Comparison of ENCODE assay signal across 11 cellular contexts in the genomic region with DNA sequence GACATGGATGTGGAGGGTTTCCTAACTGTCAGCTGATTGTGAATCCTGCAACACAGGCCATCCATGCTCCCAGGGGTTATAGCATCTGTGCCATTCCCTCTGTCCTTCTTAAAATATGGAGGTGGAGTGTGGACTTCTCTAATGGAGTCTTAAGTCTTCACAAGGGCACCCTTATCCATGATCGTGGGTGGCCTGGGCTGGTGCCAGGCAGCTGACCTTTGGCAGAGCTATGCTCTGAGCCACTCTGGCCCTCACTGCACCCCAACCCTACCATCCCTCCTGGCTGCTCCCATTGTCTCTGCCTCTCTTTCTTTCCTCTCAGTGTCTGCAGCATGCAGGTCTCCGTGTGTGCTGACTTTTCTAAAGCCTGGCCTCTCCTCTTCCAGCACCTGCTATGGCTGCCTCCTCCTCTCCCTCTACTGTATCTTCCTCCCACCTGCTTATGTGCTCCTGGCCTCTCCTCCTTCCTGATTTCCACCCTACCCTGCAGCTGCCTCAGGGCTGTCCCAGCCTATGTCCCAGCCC.
"Had no signal": no experiment of that assay in that cellular context is flagged by ENCODE, and none has a peak within 500 bp of the region (broad histone marks: within the 10 kb centered on the region; RNA-seq: fewer than 3 reads in every experiment).

No MANE protein-coding gene starts in this region.

- DNase-seq: activated CD8-positive, alpha-beta T cell treated with anti-CD3 and anti-CD28 coated beads for 36 hours; activated gamma-delta T cell treated with Interleukin-2 at 50 U/mL for 16 hours; activated naive CD8-positive, alpha-beta T cell treated with anti-CD3 and anti-CD28 coated beads, Interleukin-2, amount 10 ng/mL, durations not matched to agents 7 days and 5 days; activated T-cell treated with anti-CD3 and anti-CD28 coated beads, Interleukin-2, amount 50 U/mL, for 72 hours; anterior cingulate cortex; cortex of kidney; effector CD8-positive, alpha-beta T cell; foreskin fibroblast had no signal

- H3K4me3 Mint-ChIP-seq: activated CD8-positive, alpha-beta T cell treated with anti-CD3 and anti-CD28 coated beads for 36 hours; activated naive CD8-positive, alpha-beta T cell treated with anti-CD3 and anti-CD28 coated beads, Interleukin-2, amount 10 ng/mL, durations not matched to agents 7 days and 5 days; activated T-cell treated with anti-CD3 and anti-CD28 coated beads, Interleukin-2, amount 50 U/mL, for 72 hours; mesothelial cell of epicardium; stimulated activated effector memory CD8-positive, alpha-beta T cell treated with anti-CD3 and anti-CD28 coated beads, Interleukin-12 subunit alpha, Interleukin-12 subunit beta, amount 100 ng/mL, for 72 hours had no signal

- H3K36me3 Mint-ChIP-seq: activated naive CD8-positive, alpha-beta T cell treated with anti-CD3 and anti-CD28 coated beads, Interleukin-2, amount 10 ng/mL, durations not matched to agents 7 days and 5 days; mesothelial cell of epicardium; stimulated activated effector memory CD8-positive, alpha-beta T cell treated with anti-CD3 and anti-CD28 coated beads, Interleukin-12 subunit alpha, Interleukin-12 subunit beta, amount 100 ng/mL, for 72 hours had no signal

- H3K4me3 ChIP-seq: ovary had no signal

- H3K27me3 ChIP-seq: ovary had no signal

- H3K4me1 Mint-ChIP-seq: activated naive CD8-positive, alpha-beta T cell treated with anti-CD3 and anti-CD28 coated beads, Interleukin-2, amount 10 ng/mL, durations not matched to agents 7 days and 5 days; mesothelial cell of epicardium; stimulated activated effector memory CD8-positive, alpha-beta T cell treated with anti-CD3 and anti-CD28 coated beads, Interleukin-12 subunit alpha, Interleukin-12 subunit beta, amount 100 ng/mL, for 72 hours had no signal

- H3K27ac Mint-ChIP-seq: activated CD8-positive, alpha-beta T cell treated with anti-CD3 and anti-CD28 coated beads for 36 hours; activated naive CD8-positive, alpha-beta T cell treated with anti-CD3 and anti-CD28 coated beads, Interleukin-2, amount 10 ng/mL, durations not matched to agents 7 days and 5 days; activated T-cell treated with anti-CD3 and anti-CD28 coated beads, Interleukin-2, amount 50 U/mL, for 72 hours; mesothelial cell of epicardium; stimulated activated effector memory CD8-positive, alpha-beta T cell treated with anti-CD3 and anti-CD28 coated beads, Interleukin-12 subunit alpha, Interleukin-12 subunit beta, amount 100 ng/mL, for 72 hours had no signal

- ATAC-seq: activated T-cell treated with anti-CD3 and anti-CD28 coated beads, Interleukin-2, amount 50 U/mL, for 72 hours had no signal

- H3K27ac ChIP-seq: ovary had no signal

- H3K9me3 Mint-ChIP-seq: activated CD8-positive, alpha-beta T cell treated with anti-CD3 and anti-CD28 coated beads for 36 hours; activated naive CD8-positive, alpha-beta T cell treated with anti-CD3 and anti-CD28 coated beads, Interleukin-2, amount 10 ng/mL, durations not matched to agents 7 days and 5 days; activated T-cell treated with anti-CD3 and anti-CD28 coated beads, Interleukin-2, amount 50 U/mL, for 72 hours; mesothelial cell of epicardium; stimulated activated effector memory CD8-positive, alpha-beta T cell treated with anti-CD3 and anti-CD28 coated beads, Interleukin-12 subunit alpha, Interleukin-12 subunit beta, amount 100 ng/mL, for 72 hours had no signal

- H3K36me3 ChIP-seq: ovary had no signal

- H3K9me3 ChIP-seq: ovary had no signal
